19 cellular contexts compared by ENCODE assay signal in genomic region chr1:95583811-95584210, GRCh38.
"Had no signal": no experiment of that assay in that cellular context is flagged by ENCODE, and none has a peak within 500 bp of the region (broad histone marks: within the 10 kb centered on the region; RNA-seq: fewer than 3 reads in every experiment).

No MANE protein-coding gene starts in this region.

- H3K9me3 ChIP-seq: sigmoid colon, stomach, vagina had no signal

- H3K4me1 ChIP-seq: sigmoid colon, stomach, vagina had no signal

- H3K79me2 ChIP-seq: hepatocyte had no signal

- H3K27me3 ChIP-seq: hepatocyte, sigmoid colon, stomach, vagina had no signal

- ATAC-seq: activated CD8-positive, alpha-beta T cell treated with anti-CD3 and anti-CD28 coated beads for 36 hours; activated T-helper 17 cell treated with anti-CD3 and anti-CD28 coated beads, Interleukin-2, amount 50 U/mL, for 72 hours; effector memory CD8-positive, alpha-beta T cell; left cardiac atrium; natural killer cell; stimulated activated effector memory CD8-positive, alpha-beta T cell treated with anti-CD3 and anti-CD28 coated beads, Interleukin-12 subunit alpha, Interleukin-12 subunit beta, amount 100 ng/mL, for 72 hours had no signal

- DNase-seq: activated CD4-positive, alpha-beta T cell treated with anti-CD3 and anti-CD28 coated beads, Interleukin-2, amount 10 ng/mL, durations not matched to agents 24 days and 14 days; activated CD4-positive, CD25-positive, alpha-beta regulatory T cell; activated CD8-positive, alpha-beta T cell treated with anti-CD3 and anti-CD28 coated beads for 36 hours; activated naive CD4-positive, alpha-beta T cell; activated naive CD8-positive, alpha-beta T cell treated with anti-CD3 and anti-CD28 coated beads, Interleukin-2, amount 10 ng/mL, durations not matched to agents 7 days and 5 days; activated T-cell treated with anti-CD3 and anti-CD28 coated beads, Interleukin-2, amount 50 U/mL, for 1 hour; amygdala; effector memory CD8-positive, alpha-beta T cell; left cardiac atrium; natural killer cell; nucleus accumbens; sigmoid colon; stimulated activated CD4-positive, alpha-beta T cell treated with anti-CD3 and anti-CD28 coated beads, Interleukin-4, amount 100 ng/mL, for 24 hours; stomach; trophoblast cell had no signal

- H3K36me3 ChIP-seq: sigmoid colon, stomach, vagina had no signal

- H3K27ac ChIP-seq: hepatocyte, sigmoid colon, stomach, vagina had no signal

- H3K4me2 ChIP-seq: hepatocyte had no signal

- H3K4me3 ChIP-seq: hepatocyte, sigmoid colon, stomach, vagina had no signal
